Comparison of ENCODE assay signal across 14 cellular contexts in genomic region chr13:82002693-82003092, GRCh38.
A peak's percentile ranks its signal among the peaks of the same experiment; 100 is the strongest.
DNase-seq lines count a peak whose midpoint lies in the region; ATAC-seq and TF ChIP-seq lines count a peak whose summit lies in the region.
"Had no signal": no experiment of that assay in that cellular context is flagged by ENCODE, and none has a peak within 500 bp of the region (broad histone marks: within the 10 kb centered on the region; RNA-seq: fewer than 3 reads in every experiment).

No MANE protein-coding gene starts in this region.

- WGBS in psoas muscle, 3 donors, result 85 to 89% (median 88%) methylated on average over 3 of the region's 3 CpGs

- H3K9me3 Mint-ChIP-seq in CD4-positive, alpha-beta memory T cell, result peaks cover 0 to 13% (median 3%) of the 10 kb centered on the region in 8 donors
- H3K9me3 Mint-ChIP-seq: H9 had no signal

- intact Hi-C loops in psoas muscle (cut with DNase I), result no loop called here
- intact Hi-C loops in sciatic nerve (cut with DNase I), result no loop called here
- intact Hi-C loops in CD4-positive, alpha-beta memory T cell (cut with micrococcal nuclease), result no loop called here

- H3K27me3 Mint-ChIP-seq in CD4-positive, alpha-beta memory T cell, result no peaks in the 10 kb centered on the region
- H3K27me3 Mint-ChIP-seq: B cell; CD8-positive, alpha-beta memory T cell had no signal

- H3K27me3 ChIP-seq in psoas muscle (ENCODE audit: insufficient read depth in 3 of 3, low read length in 2 of 3), result no peaks in the 10 kb centered on the region
- H3K27me3 ChIP-seq in CD4-positive, alpha-beta memory T cell (ENCODE audit: insufficient read depth, low read length), result no peaks in the 10 kb centered on the region
- H3K27me3 ChIP-seq: BLaER1 treated with 17β-estradiol and CSF1 and Interleukin-3, amounts not matched to agents 10 nM and 100 nM had no signal

- H3K36me3 ChIP-seq in psoas muscle (ENCODE audit: insufficient read depth in 1 of 2, low read depth in 1 of 2), result no peaks in the 10 kb centered on the region
- no peaks in the 10 kb centered on the region for H3K36me3 ChIP-seq in CD4-positive, alpha-beta memory T cell (ENCODE audit: insufficient read depth, low read length)
- H3K36me3 ChIP-seq: BLaER1 treated with 17β-estradiol and CSF1 and Interleukin-3, amounts not matched to agents 10 nM and 100 nM had no signal

- no peak overlapping the region for H3K4me3 Mint-ChIP-seq in CD4-positive, alpha-beta memory T cell
- H3K4me3 Mint-ChIP-seq: B cell; CD8-positive, alpha-beta memory T cell; H9 had no signal

- H3K4me3 ChIP-seq in choroid plexus epithelial cell (ENCODE audit: low read depth, low read length), result no peak overlapping the region
- no peak overlapping the region for H3K4me3 ChIP-seq in psoas muscle
- no peak overlapping the region for H3K4me3 ChIP-seq in CD4-positive, alpha-beta memory T cell (ENCODE audit: low read length in 2 of 2)
- H3K4me3 ChIP-seq: BLaER1 treated with 17β-estradiol and CSF1 and Interleukin-3, amounts not matched to agents 10 nM and 100 nM had no signal

- DNase-seq in H4 (ENCODE audit: low spot score) (peak; percentile 32), choroid plexus epithelial cell (ENCODE audit: low read depth) (peak; percentile 13), glomerular endothelial cell (ENCODE audit: extremely low read depth, low read depth, low spot score) (peak; percentile 22), psoas muscle (no peak), sciatic nerve (ENCODE audit: low spot score) (no peak)
- no peak for DNase-seq in CD4-positive, alpha-beta memory T cell
- DNase-seq: CD8-positive, alpha-beta memory T cell; COR-L47; DMS79 treated with DMSO at 0.1 percent for 48 hours; GF-D8; GOT3; H9 had no signal

- no peaks in the 10 kb centered on the region for H3K9me3 ChIP-seq in psoas muscle
- H3K9me3 ChIP-seq in CD4-positive, alpha-beta memory T cell (ENCODE audit: control insufficient read depth in 1 of 2, low read length in 2 of 2), result no peaks in the 10 kb centered on the region
- H3K9me3 ChIP-seq: BLaER1 treated with 17β-estradiol and CSF1 and Interleukin-3, amounts not matched to agents 10 nM and 100 nM had no signal

- H3K36me3 Mint-ChIP-seq in CD4-positive, alpha-beta memory T cell, result no peaks in the 10 kb centered on the region
- H3K36me3 Mint-ChIP-seq: CD8-positive, alpha-beta memory T cell had no signal

- TF ChIP-seq CTCF in choroid plexus epithelial cell (conservative IDR thresholded peaks at IDR 0.05; ENCODE audit: low read depth, low read length), result no peak
- no peak for TF ChIP-seq CTCF in psoas muscle (IDR thresholded peaks at IDR 0.05)

- POLR2A ChIA-PET in CD4-positive, alpha-beta memory T cell (lab: Charles Lee; ENCODE audit: partially characterized antibody), result no interaction called here

- CTCF ChIA-PET in CD4-positive, alpha-beta memory T cell (lab: Charles Lee; ENCODE audit: partially characterized antibody), result no interaction called here

- no peak for ATAC-seq in psoas muscle
- ATAC-seq in sciatic nerve, result no peak

- no peaks in the 10 kb centered on the region for H3K4me1 ChIP-seq in psoas muscle
- H3K4me1 ChIP-seq in CD4-positive, alpha-beta memory T cell (ENCODE audit: insufficient read depth, low read length), result no peaks in the 10 kb centered on the region
- H3K4me1 ChIP-seq: BLaER1 treated with 17β-estradiol and CSF1 and Interleukin-3, amounts not matched to agents 10 nM and 100 nM had no signal

- no peak overlapping the region for H3K27ac ChIP-seq in psoas muscle
- no peak overlapping the region for H3K27ac ChIP-seq in CD4-positive, alpha-beta memory T cell (ENCODE audit: low read depth, low read length)
- H3K27ac ChIP-seq: BLaER1 treated with 17β-estradiol and CSF1 and Interleukin-3, amounts not matched to agents 10 nM and 100 nM had no signal

- H3K27ac Mint-ChIP-seq in CD4-positive, alpha-beta memory T cell, result no peak overlapping the region
- H3K27ac Mint-ChIP-seq: B cell; CD8-positive, alpha-beta memory T cell; H9 had no signal

- H3K4me1 Mint-ChIP-seq in CD4-positive, alpha-beta memory T cell, result no peaks in the 10 kb centered on the region
- H3K4me1 Mint-ChIP-seq: B cell; CD8-positive, alpha-beta memory T cell; H9 had no signal

Comparison
In these comparisons a context has a peak if more than half of its experiments do, and no peak if none do; other contexts are left out.
1. DNase-seq: peak in H4 (single experiment), choroid plexus epithelial cell (single experiment) and glomerular endothelial cell (single experiment); none in psoas muscle (0 of 2), sciatic nerve (single experiment) and CD4-positive, alpha-beta memory T cell (0 of 5).